In the genomic region with DNA sequence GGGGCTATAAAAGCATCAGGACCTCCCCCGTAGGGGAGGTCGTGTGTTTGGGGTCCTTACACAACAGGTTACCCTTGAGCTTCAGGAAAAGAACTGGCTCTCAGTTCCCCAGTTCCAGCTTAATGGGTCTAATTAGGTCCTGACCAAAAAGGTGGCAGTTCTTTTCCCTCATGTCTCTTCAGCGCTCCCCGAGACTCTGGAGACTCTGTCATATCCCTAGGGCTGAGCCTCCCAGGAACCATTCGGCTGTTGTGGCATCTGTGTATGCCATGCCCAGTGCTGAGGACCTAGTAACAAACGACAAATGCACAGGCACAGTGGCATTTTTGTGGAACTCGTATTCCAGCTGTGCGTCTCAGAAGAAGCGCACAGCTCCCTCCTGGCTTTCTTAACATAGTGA, we compare ENCODE assay signal across 12 cellular contexts. TPM values are rescaled to one million over a fixed set of nuclear protein-coding genes. Genes with fewer than 3 reads are reported as not detected.
DNase-seq lines count a peak whose midpoint lies in the region; ATAC-seq and TF ChIP-seq lines count a peak whose summit lies in the region.
"Had no signal": no experiment of that assay in that cellular context is flagged by ENCODE, and none has a peak within 500 bp of the region (broad histone marks: within the 10 kb centered on the region; RNA-seq: fewer than 3 reads in every experiment).

No MANE protein-coding gene starts in this region.

- H4K8ac ChIP-seq in mesendoderm (ENCODE audit: low read depth, low read length) = no peak overlapping the region

- H3K4me2 ChIP-seq in mesendoderm (ENCODE audit: low read length) = no peak overlapping the region

- H3K36me3 Mint-ChIP-seq in activated naive CD4-positive, alpha-beta T cell treated with anti-CD3 and anti-CD28 coated beads for 36 hours (ENCODE audit: low read depth) = peaks cover 11% of the 10 kb centered on the region
- peaks cover 28% of the 10 kb centered on the region for H3K36me3 Mint-ChIP-seq in activated naive CD8-positive, alpha-beta T cell treated with anti-CD3 and anti-CD28 coated beads, Interleukin-2, amount 50 U/mL, for 24 hours (ENCODE audit: low read depth)

- ATAC-seq in activated naive CD8-positive, alpha-beta T cell treated with anti-CD3 and anti-CD28 coated beads, Interleukin-2, amount 50 U/mL, for 24 hours = no peak

- no peak overlapping the region for H4K5ac ChIP-seq in mesendoderm (ENCODE audit: low read length)

- H3K56ac ChIP-seq in mesendoderm (ENCODE audit: low read length) = no peak overlapping the region

- intact Hi-C loops in activated naive CD4-positive, alpha-beta T cell treated with anti-CD3 and anti-CD28 coated beads for 36 hours (cut with micrococcal nuclease) = no loop called here
- intact Hi-C loops in vagina (cut with DNase I) = no loop called here

- no peak for TF ChIP-seq EP300 in tibial nerve (IDR thresholded peaks at IDR 0.05)

- no CpG with 5 or more reads among the region's 9 CpGs for WGBS in mesendoderm (ENCODE audit: extremely low coverage, insufficient coverage, low lambda C conversion rate)
- WGBS in tibial nerve, 2 donors = 92% methylated on average over 9 of the region's 9 CpGs

- H3K4me1 ChIP-seq in mesendoderm (ENCODE audit: control insufficient read depth, low read depth, low read length) (peaks cover 18% of the 10 kb centered on the region), vagina (peaks cover 52% of the 10 kb centered on the region), tibial nerve (peaks cover 0 to 29% (median 6%) of the 10 kb centered on the region in 4 donors)

- H3K9ac ChIP-seq in mesendoderm (ENCODE audit: low read length) = no peak overlapping the region

- CTCF ChIA-PET in activated naive CD4-positive, alpha-beta T cell treated with anti-CD3 and anti-CD28 coated beads for 36 hours (lab: Charles Lee) = interaction anchor here (5.2 kb wide), 1 partner anchor 123 kb away, joined by 23 read pairs; no protein-coding TSS in a partner anchor

- H3K36me3 ChIP-seq in mesendoderm (ENCODE audit: control insufficient read depth, insufficient read depth, low read length) = no peaks in the 10 kb centered on the region
- peaks cover 0 to 16% of the 10 kb centered on the region in 2 donors for H3K36me3 ChIP-seq in vagina
- H3K36me3 ChIP-seq in tibial nerve = peaks cover 0 to 18% (median 9%) of the 10 kb centered on the region in 3 donors
- H3K36me3 ChIP-seq: cardiac muscle cell had no signal

- H3K79me1 ChIP-seq in mesendoderm (ENCODE audit: low read length) = no peaks in the 10 kb centered on the region

- H2AK5ac ChIP-seq in mesendoderm (ENCODE audit: low read length) = peak overlapping the region; percentile 28

- H3K27ac ChIP-seq in mesendoderm (ENCODE audit: low read depth, low read length) = no peak overlapping the region
- peak overlapping the region; percentile 70 for H3K27ac ChIP-seq in vagina
- H3K27ac ChIP-seq in tibial nerve = no peak overlapping the region
- H3K27ac ChIP-seq: cardiac muscle cell, SK-N-MC, WERI-Rb-1 had no signal

- H3K9me3 ChIP-seq in vagina (no peaks in the 10 kb centered on the region), tibial nerve (no peaks in the 10 kb centered on the region)
- H3K9me3 ChIP-seq: neutrophil had no signal

- H3K27me3 ChIP-seq in mesendoderm (ENCODE audit: insufficient read depth, low read length, poor library complexity) = no peaks in the 10 kb centered on the region
- H3K27me3 ChIP-seq in vagina = no peaks in the 10 kb centered on the region
- H3K27me3 ChIP-seq in tibial nerve = peaks cover 0 to 3% of the 10 kb centered on the region in 2 donors
- H3K27me3 ChIP-seq: neutrophil had no signal

- H3K79me2 ChIP-seq in mesendoderm (ENCODE audit: control insufficient read depth, insufficient read depth, low read length) = no peaks in the 10 kb centered on the region

- no peak for TF ChIP-seq CTCF in vagina (IDR thresholded peaks at IDR 0.05)
- TF ChIP-seq CTCF in tibial nerve (IDR thresholded peaks at IDR 0.05) = no peak

- DNase-seq in activated naive CD4-positive, alpha-beta T cell treated with anti-CD3 and anti-CD28 coated beads for 36 hours = no peak
- DNase-seq in activated naive CD4-positive, alpha-beta T cell treated with anti-CD3 and anti-CD28 coated beads, Interleukin-2, amount 50 U/mL, for 16 hours = no peak
- DNase-seq in activated naive CD8-positive, alpha-beta T cell treated with anti-CD3 and anti-CD28 coated beads, Interleukin-2, amount 50 U/mL, for 24 hours = no peak
- DNase-seq in mesendoderm (no peak), vagina (ENCODE audit: extremely low spot score in 2 of 2) (no peak), midbrain (lab: John Stamatoyannopoulos, UW) (no peak), tibial nerve (ENCODE audit: low spot score in 2 of 2) (no peak), KG1 (lab: John Stamatoyannopoulos, UW) (no peak)
- DNase-seq: WERI-Rb-1 had no signal

- no peak overlapping the region for H2BK120ac ChIP-seq in mesendoderm (ENCODE audit: low read depth, low read length)

- no peak overlapping the region for H2BK15ac ChIP-seq in mesendoderm (replicated peaks; ENCODE audit: low read depth)

- peak overlapping the region; percentile 68 for H3K18ac ChIP-seq in mesendoderm (ENCODE audit: low read length)

- peaks cover 10% of the 10 kb centered on the region for H3K27me3 Mint-ChIP-seq in activated naive CD4-positive, alpha-beta T cell treated with anti-CD3 and anti-CD28 coated beads for 36 hours (ENCODE audit: low read depth)
- H3K27me3 Mint-ChIP-seq in activated naive CD8-positive, alpha-beta T cell treated with anti-CD3 and anti-CD28 coated beads, Interleukin-2, amount 50 U/mL, for 24 hours = peaks cover 7% of the 10 kb centered on the region

- H3K4me3 ChIP-seq in mesendoderm (ENCODE audit: low read length) (no peak overlapping the region), vagina (peak overlapping the region in 1 of 2 donors; percentile 45), tibial nerve (peak overlapping the region in 1 of 4 donors; percentile 19)
- H3K4me3 ChIP-seq: cardiac muscle cell, SK-N-MC had no signal

- TF ChIP-seq POLR2A in vagina (IDR thresholded peaks at IDR 0.05) (no peak), tibial nerve (IDR thresholded peaks at IDR 0.05) (no peak)

- H3K4me1 Mint-ChIP-seq in activated naive CD4-positive, alpha-beta T cell treated with anti-CD3 and anti-CD28 coated beads for 36 hours (ENCODE audit: low read depth) = peaks cover 84% of the 10 kb centered on the region
- peaks cover 94% of the 10 kb centered on the region for H3K4me1 Mint-ChIP-seq in activated naive CD8-positive, alpha-beta T cell treated with anti-CD3 and anti-CD28 coated beads, Interleukin-2, amount 50 U/mL, for 24 hours

- H3K9me3 Mint-ChIP-seq in activated naive CD4-positive, alpha-beta T cell treated with anti-CD3 and anti-CD28 coated beads for 36 hours = no peaks in the 10 kb centered on the region
- H3K9me3 Mint-ChIP-seq in activated naive CD8-positive, alpha-beta T cell treated with anti-CD3 and anti-CD28 coated beads, Interleukin-2, amount 50 U/mL, for 24 hours = no peaks in the 10 kb centered on the region

- no peak overlapping the region for H3K4ac ChIP-seq in mesendoderm (ENCODE audit: low read depth, low read length)

- no peak overlapping the region for H3K23ac ChIP-seq in mesendoderm (ENCODE audit: low read length)

- peak overlapping the region; percentile 22 for H3K4me3 Mint-ChIP-seq in activated naive CD4-positive, alpha-beta T cell treated with anti-CD3 and anti-CD28 coated beads for 36 hours
- peak overlapping the region; percentile 86 for H3K4me3 Mint-ChIP-seq in activated naive CD8-positive, alpha-beta T cell treated with anti-CD3 and anti-CD28 coated beads, Interleukin-2, amount 50 U/mL, for 24 hours

- no peak overlapping the region for H2BK5ac ChIP-seq in mesendoderm (ENCODE audit: low read length)

- H3K27ac Mint-ChIP-seq in activated naive CD4-positive, alpha-beta T cell treated with anti-CD3 and anti-CD28 coated beads for 36 hours = peak overlapping the region; percentile 39
- H3K27ac Mint-ChIP-seq in activated naive CD8-positive, alpha-beta T cell treated with anti-CD3 and anti-CD28 coated beads, Interleukin-2, amount 50 U/mL, for 24 hours = peak overlapping the region; percentile 77

RNA-seq across cellular contexts. Expression of gene PRDM1, which starts 14.6 kb away (rescaled TPM):
- total RNA-seq in activated naive CD4-positive, alpha-beta T cell treated with anti-CD3 and anti-CD28 coated beads for 36 hours = 1 to 10 TPM; 3.4 to 4.0 TPM
- 3.7 TPM for polyA plus RNA-seq in mesendoderm (2013, experiment 1 of 2)
- polyA plus RNA-seq in mesendoderm (2013, experiment 2 of 2) = 3.5 TPM
- total RNA-seq in vagina = 27.0 TPM
- 10 to 100 TPM in 1 of 4 donors, 1 to 10 TPM in 3; 2.1 to 17.3 (median 5.6) TPM for total RNA-seq in tibial nerve
